15 cellular contexts compared by ENCODE assay signal in genomic region chr6:146912730-146913680, GRCh38.
A peak's percentile ranks its signal among the peaks of the same experiment; 100 is the strongest.
DNase-seq lines count a peak whose midpoint lies in the region; ATAC-seq and TF ChIP-seq lines count a peak whose summit lies in the region.
"Had no signal": no experiment of that assay in that cellular context is flagged by ENCODE, and none has a peak within 500 bp of the region (broad histone marks: within the 10 kb centered on the region; RNA-seq: fewer than 3 reads in every experiment).

No MANE protein-coding gene starts in this region.

- CTCF ChIA-PET in PC-3 (lab: Charles Lee): no interaction called here

- 78 to 79% methylated on average over 7 of the region's 7 CpGs for WGBS in heart right ventricle, 2 donors

- H3K36me3 ChIP-seq in PC-3 (ENCODE audit: low read depth, low read length) (no peaks in the 10 kb centered on the region), endocrine pancreas (ENCODE audit: control insufficient read depth, insufficient read depth, low read length) (no peaks in the 10 kb centered on the region), heart right ventricle (no peaks in the 10 kb centered on the region)
- H3K36me3 ChIP-seq: BLaER1, Peyer's patch, thyroid gland had no signal

- peaks cover 0 to 5% (median 0%) of the 10 kb centered on the region in 7 donors for H3K9me3 Mint-ChIP-seq in CD14-positive monocyte
- H3K9me3 Mint-ChIP-seq in nephron: no peaks in the 10 kb centered on the region
- H3K9me3 Mint-ChIP-seq: activated T-helper 1 cell treated with anti-CD3 and anti-CD28 coated beads, Interleukin-12 subunit alpha, Interleukin-12 subunit beta, Interleukin-2, Interleukin-4 antibody, amounts not matched to agents 30 ng/mL and 10 ng/mL and 1 ng/mL, durations not matched to agents 14 hours and 24 hours and 36 hours had no signal

- H3K27me3 Mint-ChIP-seq in CD14-positive monocyte (ENCODE audit: low read depth in 3 of 3): peaks cover 2 to 9% (median 2%) of the 10 kb centered on the region in 3 donors
- H3K27me3 Mint-ChIP-seq in nephron (ENCODE audit: low read depth): no peaks in the 10 kb centered on the region

- POLR2A ChIA-PET in PC-3 (lab: Charles Lee; ENCODE audit: unreplicated experiment): interaction anchor here (0.6 kb wide), 1 partner anchor 171 kb away, joined by 4 read pairs; no protein-coding TSS in a partner anchor

- no peaks in the 10 kb centered on the region for H4K20me1 ChIP-seq in PC-3 (ENCODE audit: low read length)
- H4K20me1 ChIP-seq: BLaER1 had no signal

- no peaks in the 10 kb centered on the region for H3K79me2 ChIP-seq in PC-3 (ENCODE audit: low read length)

- TF ChIP-seq CTCF in CD14-positive monocyte (IDR thresholded peaks at IDR 0.05) (no peak), PC-3 (conservative IDR thresholded peaks at IDR 0.05; ENCODE audit: low read depth, low read length) (no peak), nephron (IDR thresholded peaks at IDR 0.05; ENCODE audit: unreplicated experiment in 3 of 3) (no peak), heart right ventricle (IDR thresholded peaks at IDR 0.05) (no peak)

- ATAC-seq in PC-3: no peak
- ATAC-seq in heart right ventricle: no peak

- intact Hi-C loops in CD14-positive monocyte (cut with micrococcal nuclease) (loop anchor here (5.0 kb wide), 3 partner anchors 36 to 289 kb away; partner anchors contain the start of gene STXBP5 (in 1 of the 2)), PC-3 (cut with micrococcal nuclease) (loop anchor here (5.0 kb wide), 1 partner anchor 239 kb away; no protein-coding TSS in a partner anchor), heart right ventricle (cut with DNase I) (loop anchor here in 2 of 10 donors (10.0 kb wide), 1 partner anchor 292 kb away; the partner anchor contains the start of gene STXBP5 (in 2 of the 2))

- peaks cover 52% of the 10 kb centered on the region for H3K4me1 Mint-ChIP-seq in CD14-positive monocyte
- H3K4me1 Mint-ChIP-seq in nephron: peaks cover 49% of the 10 kb centered on the region

- H3K27ac Mint-ChIP-seq in CD14-positive monocyte (peak overlapping the region; percentile 9 to 94 (median 86)), nephron (peak overlapping the region; percentile 58 to 90 (median 64))
- H3K27ac Mint-ChIP-seq: activated T-helper 1 cell treated with anti-CD3 and anti-CD28 coated beads, Interleukin-12 subunit alpha, Interleukin-12 subunit beta, Interleukin-2, Interleukin-4 antibody, amounts not matched to agents 30 ng/mL and 10 ng/mL and 1 ng/mL, durations not matched to agents 14 hours and 24 hours and 36 hours had no signal

- no peaks in the 10 kb centered on the region for H3K9me2 ChIP-seq in PC-3 (replicated peaks; ENCODE audit: low read length)

- 0 out of 2 replicates have a peak overlapping the region, but pooled peaks have one; percentile 32 for H2AFZ ChIP-seq in PC-3 (ENCODE audit: low read length)

- peak overlapping the region in 1 of 2 donors; percentile 41 for H3K4me3 Mint-ChIP-seq in CD14-positive monocyte
- H3K4me3 Mint-ChIP-seq in nephron: peak overlapping the region in 1 of 3 experiments; percentile 15
- H3K4me3 Mint-ChIP-seq: activated T-helper 1 cell treated with anti-CD3 and anti-CD28 coated beads, Interleukin-12 subunit alpha, Interleukin-12 subunit beta, Interleukin-2, Interleukin-4 antibody, amounts not matched to agents 30 ng/mL and 10 ng/mL and 1 ng/mL, durations not matched to agents 14 hours and 24 hours and 36 hours had no signal

- H3K27ac ChIP-seq in PC-3 (ENCODE audit: low read length) (peak overlapping the region; percentile 98), heart right ventricle (peak overlapping the region in 5 of 10 donors; percentile 45 to 78 (median 61))
- H3K27ac ChIP-seq: BLaER1 had no signal

- BruUV-seq in PC-3 (replicated peaks; lab: Mats Ljungman, UMichigan): no TSS peak

- peaks cover 11% of the 10 kb centered on the region for H3F3A ChIP-seq in PC-3 (ENCODE audit: low read length, unreplicated experiment)

- H3K4me1 ChIP-seq in PC-3 (ENCODE audit: insufficient read depth, low read length): peaks cover 41% of the 10 kb centered on the region
- peaks cover 21% of the 10 kb centered on the region for H3K4me1 ChIP-seq in endocrine pancreas (ENCODE audit: control insufficient read depth, insufficient read depth, low read length)
- peaks cover 0 to 42% (median 15%) of the 10 kb centered on the region in 9 donors for H3K4me1 ChIP-seq in heart right ventricle
- H3K4me1 ChIP-seq: BLaER1 had no signal

- H3K9ac ChIP-seq in PC-3 (ENCODE audit: low read length) (peak overlapping the region; percentile 75; the same call in 1 of the 2 replicates), endocrine pancreas (ENCODE audit: control insufficient read depth, insufficient read depth, low read length) (no peak overlapping the region)
- H3K9ac ChIP-seq: BLaER1 had no signal

- DNase-seq in CD14-positive monocyte (ENCODE audit: low spot score): no peak
- no peak for DNase-seq in PC-3
- no peak for DNase-seq in NCI-H774 (lab: John Stamatoyannopoulos, UW)
- no peak for DNase-seq in occipital lobe (lab: John Stamatoyannopoulos, UW)
- no peak for DNase-seq in activated CD4-positive, alpha-beta T cell treated with anti-CD3 and anti-CD28 coated beads for 48 hours
- no peak for DNase-seq in heart right ventricle
- DNase-seq: activated CD4-positive, CD25-positive, alpha-beta regulatory T cell; NCI-H1436 had no signal

- H3K36me3 Mint-ChIP-seq in CD14-positive monocyte (peaks cover 0 to 2% of the 10 kb centered on the region in 2 donors), nephron (ENCODE audit: low read depth) (no peaks in the 10 kb centered on the region)
- H3K36me3 Mint-ChIP-seq: natural killer cell treated with Interleukin-12 subunit alpha and Interleukin-12 subunit beta and Interleukin-15 and Interleukin-18, amount 100 ng/mL, for 72 hours had no signal

- no peaks in the 10 kb centered on the region for H3K9me3 ChIP-seq in PC-3 (ENCODE audit: low read length)
- H3K9me3 ChIP-seq in endocrine pancreas (ENCODE audit: control insufficient read depth, low read length): no peaks in the 10 kb centered on the region
- H3K9me3 ChIP-seq in heart right ventricle: no peaks in the 10 kb centered on the region
- H3K9me3 ChIP-seq: BLaER1, Peyer's patch, thyroid gland had no signal

- no peaks in the 10 kb centered on the region for H3K27me3 ChIP-seq in PC-3 (ENCODE audit: low read length)
- H3K27me3 ChIP-seq in endocrine pancreas (ENCODE audit: control insufficient read depth, insufficient read depth, low read length): no peaks in the 10 kb centered on the region
- H3K27me3 ChIP-seq in heart right ventricle: no peaks in the 10 kb centered on the region
- H3K27me3 ChIP-seq: BLaER1, Peyer's patch, thyroid gland had no signal

- H3K4me3 ChIP-seq in PC-3 (ENCODE audit: low read length) (peak overlapping the region; percentile 58), endocrine pancreas (ENCODE audit: control insufficient read depth, insufficient read depth, low read length) (peak overlapping the region; percentile 75), heart right ventricle (no peak overlapping the region)
- H3K4me3 ChIP-seq: BLaER1, Peyer's patch, thyroid gland had no signal

- H3K4me2 ChIP-seq in PC-3 (ENCODE audit: low read length): peak overlapping the region; percentile 83
- H3K4me2 ChIP-seq: BLaER1 had no signal

Comparison
In these comparisons a context has a peak if more than half of its experiments do, and no peak if none do; other contexts are left out.
1. H3K4me3 ChIP-seq: peak in PC-3 (single experiment) and endocrine pancreas (single experiment); none in heart right ventricle (0 of 10).